ENCODE assay signal across 18 cellular contexts in genomic region chr2:49271060-49271665, GRCh38.
"Had no signal": no experiment of that assay in that cellular context is flagged by ENCODE, and none has a peak within 500 bp of the region (broad histone marks: within the 10 kb centered on the region; RNA-seq: fewer than 3 reads in every experiment).

No MANE protein-coding gene starts in this region.

- H3K27me3 Mint-ChIP-seq: activated CD4-positive, alpha-beta T cell treated with anti-CD3 and anti-CD28 coated beads, Interleukin-2, amount 10 ng/mL, durations not matched to agents 24 days and 14 days; activated naive CD8-positive, alpha-beta T cell; natural killer cell treated with Interleukin-12 subunit alpha and Interleukin-12 subunit beta and Interleukin-15 and Interleukin-18, amount 100 ng/mL, for 72 hours; type B pancreatic cell had no signal

- H3K36me3 Mint-ChIP-seq: activated naive CD8-positive, alpha-beta T cell; natural killer cell treated with Interleukin-12 subunit alpha and Interleukin-12 subunit beta and Interleukin-15 and Interleukin-18, amount 100 ng/mL, for 72 hours; type B pancreatic cell had no signal

- H3K9me3 ChIP-seq: colonic mucosa, gastroesophageal sphincter, right atrium auricular region had no signal

- H3K4me1 ChIP-seq: colonic mucosa, gastroesophageal sphincter, right atrium auricular region had no signal

- H3K9me3 Mint-ChIP-seq: activated CD4-positive, alpha-beta T cell treated with anti-CD3 and anti-CD28 coated beads, Interleukin-2, amount 10 ng/mL, durations not matched to agents 24 days and 14 days; type B pancreatic cell had no signal

- H3K4me1 Mint-ChIP-seq: activated CD4-positive, alpha-beta T cell treated with anti-CD3 and anti-CD28 coated beads, Interleukin-2, amount 10 ng/mL, durations not matched to agents 24 days and 14 days had no signal

- H3K4me3 Mint-ChIP-seq: activated CD4-positive, alpha-beta T cell treated with anti-CD3 and anti-CD28 coated beads, Interleukin-2, amount 10 ng/mL, durations not matched to agents 24 days and 14 days; activated CD8-positive, alpha-beta T cell treated with anti-CD3 and anti-CD28 coated beads, Interleukin-2, amount 10 ng/mL, durations not matched to agents 7 days and 5 days; activated naive CD8-positive, alpha-beta T cell; activated T-cell treated with anti-CD3 and anti-CD28 coated beads, Interleukin-2, amount 50 U/mL, for 72 hours; natural killer cell treated with Interleukin-12 subunit alpha and Interleukin-12 subunit beta and Interleukin-15 and Interleukin-18, amount 100 ng/mL, for 72 hours; type B pancreatic cell had no signal

- H3K4me3 ChIP-seq: colonic mucosa, gastroesophageal sphincter, right atrium auricular region had no signal

- H3K27ac Mint-ChIP-seq: activated CD4-positive, alpha-beta T cell treated with anti-CD3 and anti-CD28 coated beads, Interleukin-2, amount 10 ng/mL, durations not matched to agents 24 days and 14 days; activated CD8-positive, alpha-beta T cell treated with anti-CD3 and anti-CD28 coated beads, Interleukin-2, amount 10 ng/mL, durations not matched to agents 7 days and 5 days; activated naive CD8-positive, alpha-beta T cell; activated T-cell treated with anti-CD3 and anti-CD28 coated beads, Interleukin-2, amount 50 U/mL, for 72 hours; natural killer cell treated with Interleukin-12 subunit alpha and Interleukin-12 subunit beta and Interleukin-15 and Interleukin-18, amount 100 ng/mL, for 72 hours; type B pancreatic cell had no signal

- DNase-seq: activated CD4-positive, alpha-beta T cell treated with anti-CD3 and anti-CD28 coated beads, Interleukin-2, amount 10 ng/mL, durations not matched to agents 24 days and 14 days; activated CD4-positive, CD25-positive, alpha-beta regulatory T cell; activated CD8-positive, alpha-beta memory T cell treated with anti-CD3 and anti-CD28 coated beads, Interleukin-2, amount 50 U/mL, for 4 hours; activated CD8-positive, alpha-beta T cell treated with anti-CD3 and anti-CD28 coated beads, Interleukin-2, amount 10 ng/mL, durations not matched to agents 7 days and 5 days; activated gamma-delta T cell; activated T-cell treated with anti-CD3 and anti-CD28 coated beads, Interleukin-2, amount 50 U/mL, for 72 hours; amniotic stem cell; central memory CD4-positive, alpha-beta T cell; colonic mucosa; islet precursor cell; mammary epithelial cell; occipital lobe; stimulated activated naive CD8-positive, alpha-beta T cell treated with anti-CD3 and anti-CD28 coated beads, Interleukin-15, Interleukin-2, amounts not matched to agents 100 U/mL and 50 U/mL, for 24 hours had no signal

- H3K36me3 ChIP-seq: colonic mucosa, gastroesophageal sphincter, right atrium auricular region had no signal

- H3K27me3 ChIP-seq: colonic mucosa, gastroesophageal sphincter, right atrium auricular region had no signal

- H3K27ac ChIP-seq: colonic mucosa, gastroesophageal sphincter, right atrium auricular region had no signal

- ATAC-seq: activated CD8-positive, alpha-beta T cell treated with anti-CD3 and anti-CD28 coated beads, Interleukin-2, amount 10 ng/mL, durations not matched to agents 7 days and 5 days; activated T-cell treated with anti-CD3 and anti-CD28 coated beads, Interleukin-2, amount 50 U/mL, for 72 hours; gastroesophageal sphincter; natural killer cell treated with Interleukin-12 subunit alpha and Interleukin-12 subunit beta and Interleukin-15 and Interleukin-18, amount 100 ng/mL, for 72 hours; stimulated activated naive CD8-positive, alpha-beta T cell treated with anti-CD3 and anti-CD28 coated beads, Interleukin-15, Interleukin-2, amounts not matched to agents 100 U/mL and 50 U/mL, for 24 hours had no signal
